In genomic region chr12:96321941-96322340, GRCh38 we compare ENCODE assay signal across 21 cellular contexts.
DNase-seq lines count a peak whose midpoint lies in the region; ATAC-seq, FAIRE-seq and TF ChIP-seq lines count a peak whose summit lies in the region.
"Had no signal": no experiment of that assay in that cellular context is flagged by ENCODE, and none has a peak within 500 bp of the region (broad histone marks: within the 10 kb centered on the region; RNA-seq: fewer than 3 reads in every experiment).

No MANE protein-coding gene starts in this region.

- peaks cover 12% of the 10 kb centered on the region for H3K79me2 ChIP-seq in GM12878 (ENCODE audit: control insufficient read depth, insufficient read depth, low read length)

- peaks cover 18% of the 10 kb centered on the region for H3K4me1 Mint-ChIP-seq in activated CD8-positive, alpha-beta T cell treated with anti-CD3 and anti-CD28 coated beads for 36 hours (ENCODE audit: low read depth)
- peaks cover 9% of the 10 kb centered on the region for H3K4me1 Mint-ChIP-seq in activated CD8-positive, alpha-beta T cell treated with anti-CD3 and anti-CD28 coated beads, Interleukin-2, amount 10 ng/mL, durations not matched to agents 7 days and 5 days (ENCODE audit: low read depth)
- H3K4me1 Mint-ChIP-seq in natural killer cell treated with Interleukin-12 subunit alpha and Interleukin-12 subunit beta and Interleukin-15 and Interleukin-18, amount 100 ng/mL, for 72 hours (ENCODE audit: low read depth in 2 of 2): peaks cover 26 to 33% of the 10 kb centered on the region in 2 donors
- peaks cover 35 to 36% of the 10 kb centered on the region in 2 donors for H3K4me1 Mint-ChIP-seq in natural killer cell

- H3K4me2 ChIP-seq in GM12878 (ENCODE audit: control insufficient read depth, insufficient read depth): no peak overlapping the region

- H3K4me3 ChIP-seq in GM12878 (no peak overlapping the region), psoas muscle (no peak overlapping the region)

- in situ Hi-C loops in GM12878 (cut with MboI): no loop called here

- H3K9me3 Mint-ChIP-seq in activated CD8-positive, alpha-beta T cell treated with anti-CD3 and anti-CD28 coated beads for 36 hours: peaks cover 2% of the 10 kb centered on the region
- H3K9me3 Mint-ChIP-seq in activated CD8-positive, alpha-beta T cell treated with anti-CD3 and anti-CD28 coated beads, Interleukin-2, amount 10 ng/mL, durations not matched to agents 7 days and 5 days (ENCODE audit: insufficient read depth): no peaks in the 10 kb centered on the region
- no peaks in the 10 kb centered on the region for H3K9me3 Mint-ChIP-seq in natural killer cell treated with Interleukin-12 subunit alpha and Interleukin-12 subunit beta and Interleukin-15 and Interleukin-18, amount 100 ng/mL, for 72 hours
- H3K9me3 Mint-ChIP-seq in natural killer cell: peaks cover 2 to 3% of the 10 kb centered on the region in 2 donors

- no peak for FAIRE-seq in GM12878 (lab: Jason Lieb, UNC)
- FAIRE-seq: A204.1, D721Med, G401.6 had no signal

- ATAC-seq in activated CD8-positive, alpha-beta T cell treated with anti-CD3 and anti-CD28 coated beads for 36 hours: peak; percentile 39
- no peak for ATAC-seq in activated CD8-positive, alpha-beta T cell treated with anti-CD3 and anti-CD28 coated beads, Interleukin-2, amount 10 ng/mL, durations not matched to agents 7 days and 5 days
- peak; percentile 43 to 90 for ATAC-seq in natural killer cell treated with Interleukin-12 subunit alpha and Interleukin-12 subunit beta and Interleukin-15 and Interleukin-18, amount 100 ng/mL, for 72 hours
- ATAC-seq in natural killer cell (no peak), GM12878 (no peak), psoas muscle (no peak)
- ATAC-seq: HCT116 had no signal

- CTCF ChIA-PET in activated CD8-positive, alpha-beta T cell treated with anti-CD3 and anti-CD28 coated beads for 36 hours (lab: Charles Lee): no interaction called here
- CTCF ChIA-PET in activated CD8-positive, alpha-beta T cell treated with anti-CD3 and anti-CD28 coated beads, Interleukin-2, amount 10 ng/mL, durations not matched to agents 7 days and 5 days (lab: Charles Lee): interaction anchor here (0.8 to 1.0 kb wide), 2 partner anchors 107 to 195 kb away, joined by 3 read pairs; no protein-coding TSS in a partner anchor
- CTCF ChIA-PET in GM12878 (lab: Yijun Ruan, JAX): interaction anchor here (0.8 kb wide), 1 partner anchor 17 kb away, joined by 3 read pairs; no protein-coding TSS in a partner anchor

- no peak overlapping the region for H3K9ac ChIP-seq in GM12878 (ENCODE audit: control insufficient read depth, insufficient read depth, low read length)

- SMC1A ChIA-PET in GM12878 (lab: Charles Lee; ENCODE audit: uncharacterized antibody, unreplicated experiment): interaction anchor here (0.6 to 1.7 kb wide), 5 partner anchors 8 to 76 kb away, joined by 3 to 11 read pairs (median 4); no protein-coding TSS in a partner anchor

- 32% methylated on average over 6 of the region's 6 CpGs for WGBS in GM12878 (ENCODE audit: insufficient coverage, insufficient replicate concordance, low lambda C conversion rate, missing lambda C conversion rate)
- 89 to 96% (median 94%) methylated on average over 6 of the region's 6 CpGs for WGBS in psoas muscle, 3 donors

- BruUV-seq in GM12878 (replicated peaks; lab: Mats Ljungman, UMichigan): no TSS peak

- H3K4me1 ChIP-seq in GM12878 (ENCODE audit: control insufficient read depth, insufficient read depth, low read length) (peaks cover 10% of the 10 kb centered on the region), psoas muscle (peaks cover 8% of the 10 kb centered on the region)
- H3K4me1 ChIP-seq: BE2C, Caco-2 had no signal

- no peak overlapping the region for H3K27ac ChIP-seq in GM12878 (ENCODE audit: control insufficient read depth, insufficient read depth)
- no peak overlapping the region for H3K27ac ChIP-seq in psoas muscle
- H3K27ac ChIP-seq: HL-60 had no signal

- peaks cover 29% of the 10 kb centered on the region for H3K36me3 Mint-ChIP-seq in activated CD8-positive, alpha-beta T cell treated with anti-CD3 and anti-CD28 coated beads for 36 hours (ENCODE audit: low read depth)
- H3K36me3 Mint-ChIP-seq in activated CD8-positive, alpha-beta T cell treated with anti-CD3 and anti-CD28 coated beads, Interleukin-2, amount 10 ng/mL, durations not matched to agents 7 days and 5 days (ENCODE audit: low read depth): peaks cover 32% of the 10 kb centered on the region
- peaks cover 20% of the 10 kb centered on the region for H3K36me3 Mint-ChIP-seq in natural killer cell treated with Interleukin-12 subunit alpha and Interleukin-12 subunit beta and Interleukin-15 and Interleukin-18, amount 100 ng/mL, for 72 hours
- peaks cover 6% of the 10 kb centered on the region for H3K36me3 Mint-ChIP-seq in natural killer cell

- H3K36me3 ChIP-seq in GM12878 (ENCODE audit: control insufficient read depth in 2 of 2, insufficient read depth in 2 of 2, low read length in 1 of 2) (peaks cover 0 to 13% of the 10 kb centered on the region in 2 experiments; a peak in 3 of 4 replicates), psoas muscle (ENCODE audit: insufficient read depth in 1 of 2, low read depth in 1 of 2) (peaks cover 0 to 20% of the 10 kb centered on the region in 2 donors)

- H3K9me3 ChIP-seq in GM12878 (replicated peaks; ENCODE audit: control insufficient read depth, insufficient read depth, low read length): no peaks in the 10 kb centered on the region; the same call in 2 of the 3 replicates
- H3K9me3 ChIP-seq in psoas muscle: no peaks in the 10 kb centered on the region
- H3K9me3 ChIP-seq: BE2C, Caco-2 had no signal

- H4K20me1 ChIP-seq in GM12878 (ENCODE audit: control insufficient read depth, insufficient read depth): peaks cover 4% of the 10 kb centered on the region; the same call in 1 of the 2 replicates

- no peaks in the 10 kb centered on the region for H3K27me3 ChIP-seq in GM12878 (replicated peaks in 1 of 2; ENCODE audit: control insufficient read depth in 2 of 2, insufficient read depth in 2 of 2, low read length in 1 of 2)
- no peaks in the 10 kb centered on the region for H3K27me3 ChIP-seq in psoas muscle (ENCODE audit: insufficient read depth in 3 of 3, low read length in 2 of 3)
- H3K27me3 ChIP-seq: BE2C had no signal

- no peak overlapping the region for H3K4me3 Mint-ChIP-seq in activated CD8-positive, alpha-beta T cell treated with anti-CD3 and anti-CD28 coated beads for 36 hours
- no peak overlapping the region for H3K4me3 Mint-ChIP-seq in activated CD8-positive, alpha-beta T cell treated with anti-CD3 and anti-CD28 coated beads, Interleukin-2, amount 10 ng/mL, durations not matched to agents 7 days and 5 days
- H3K4me3 Mint-ChIP-seq in natural killer cell treated with Interleukin-12 subunit alpha and Interleukin-12 subunit beta and Interleukin-15 and Interleukin-18, amount 100 ng/mL, for 72 hours: peak overlapping the region; percentile 4
- no peak overlapping the region for H3K4me3 Mint-ChIP-seq in natural killer cell
- H3K4me3 Mint-ChIP-seq: CD8-positive, alpha-beta memory T cell; HFFc6 had no signal

- intact Hi-C loops in activated CD8-positive, alpha-beta T cell treated with anti-CD3 and anti-CD28 coated beads for 36 hours (cut with micrococcal nuclease): no loop called here
- intact Hi-C loops in natural killer cell (cut with micrococcal nuclease) (no loop called here), GM12878 (cut with micrococcal nuclease; ENCODE audit: unreplicated experiment) (no loop called here), psoas muscle (cut with DNase I) (no loop called here)

- no peak for TF ChIP-seq EP300 in GM12878 (IDR thresholded peaks at IDR 0.05; ENCODE audit: borderline replicate concordance in 1 of 2, control insufficient read depth in 1 of 2, low read depth in 2 of 2, low read length in 2 of 2)

- TF ChIP-seq RAD21 in GM12878 (IDR thresholded peaks at IDR 0.05; ENCODE audit: insufficient read depth, low read depth, low read length): no peak

- no peak overlapping the region for H3K27ac Mint-ChIP-seq in activated CD8-positive, alpha-beta T cell treated with anti-CD3 and anti-CD28 coated beads for 36 hours
- no peak overlapping the region for H3K27ac Mint-ChIP-seq in activated CD8-positive, alpha-beta T cell treated with anti-CD3 and anti-CD28 coated beads, Interleukin-2, amount 10 ng/mL, durations not matched to agents 7 days and 5 days
- H3K27ac Mint-ChIP-seq in natural killer cell treated with Interleukin-12 subunit alpha and Interleukin-12 subunit beta and Interleukin-15 and Interleukin-18, amount 100 ng/mL, for 72 hours: peak overlapping the region in 1 of 2 donors; percentile 68
- H3K27ac Mint-ChIP-seq in natural killer cell: peak overlapping the region in 1 of 2 donors; percentile 17
- H3K27ac Mint-ChIP-seq: HFFc6 had no signal

- no peak for TF ChIP-seq POLR2A in GM12878 (IDR thresholded peaks at IDR 0.05; ENCODE audit: low read depth, low read length)

- no peaks in the 10 kb centered on the region for H3K27me3 Mint-ChIP-seq in activated CD8-positive, alpha-beta T cell treated with anti-CD3 and anti-CD28 coated beads for 36 hours
- no peaks in the 10 kb centered on the region for H3K27me3 Mint-ChIP-seq in activated CD8-positive, alpha-beta T cell treated with anti-CD3 and anti-CD28 coated beads, Interleukin-2, amount 10 ng/mL, durations not matched to agents 7 days and 5 days (ENCODE audit: low read depth)
- no peaks in the 10 kb centered on the region for H3K27me3 Mint-ChIP-seq in natural killer cell treated with Interleukin-12 subunit alpha and Interleukin-12 subunit beta and Interleukin-15 and Interleukin-18, amount 100 ng/mL, for 72 hours
- H3K27me3 Mint-ChIP-seq in natural killer cell (ENCODE audit: low read depth in 2 of 2): no peaks in the 10 kb centered on the region
- H3K27me3 Mint-ChIP-seq: CD4-positive, CD25-positive, alpha-beta regulatory T cell; CD8-positive, alpha-beta memory T cell had no signal

- no peak for TF ChIP-seq CTCF in activated CD8-positive, alpha-beta T cell treated with anti-CD3 and anti-CD28 coated beads for 36 hours (IDR thresholded peaks at IDR 0.05)
- no peak for TF ChIP-seq CTCF in natural killer cell (IDR thresholded peaks at IDR 0.05)
- no peak for TF ChIP-seq CTCF in GM12878 (IDR thresholded peaks at IDR 0.05 in 2 of 3, conservative IDR thresholded peaks at IDR 0.05 in 1 of 3; ENCODE audit: control insufficient read depth in 2 of 3, extremely low read depth in 1 of 3, insufficient read depth in 1 of 3, low read depth in 3 of 3, low read length in 3 of 3)
- TF ChIP-seq CTCF in psoas muscle (IDR thresholded peaks at IDR 0.05): no peak

- RAD21 ChIA-PET in GM12878 (lab: Charles Lee; ENCODE audit: unreplicated experiment): no interaction called here

- no peak for DNase-seq in activated CD8-positive, alpha-beta T cell treated with anti-CD3 and anti-CD28 coated beads for 36 hours
- no peak for DNase-seq in activated CD8-positive, alpha-beta T cell treated with anti-CD3 and anti-CD28 coated beads, Interleukin-2, amount 10 ng/mL, durations not matched to agents 7 days and 5 days
- no peak for DNase-seq in natural killer cell treated with Interleukin-12 subunit alpha and Interleukin-12 subunit beta and Interleukin-15 and Interleukin-18, amount 100 ng/mL, for 72 hours (ENCODE audit: low spot score)
- DNase-seq in natural killer cell: no peak
- DNase-seq in GM12878 (ENCODE audit: low read depth, low spot score): no peak
- no peak for DNase-seq in COLO668 (lab: John Stamatoyannopoulos, UW; ENCODE audit: unreplicated experiment)
- no peak for DNase-seq in psoas muscle
- DNase-seq: ACHN; BE2C; C1 segment of cervical spinal cord; Caco-2; CD4-positive, CD25-positive, alpha-beta regulatory T cell; CD8-positive, alpha-beta memory T cell; GOT3; H7; HFFc6 had no signal

- POLR2A ChIA-PET in activated CD8-positive, alpha-beta T cell treated with anti-CD3 and anti-CD28 coated beads for 36 hours (lab: Charles Lee): interaction anchor here (0.6 kb wide), 1 partner anchor 22 kb away, joined by 3 read pairs; no protein-coding TSS in a partner anchor
- POLR2A ChIA-PET in activated CD8-positive, alpha-beta T cell treated with anti-CD3 and anti-CD28 coated beads, Interleukin-2, amount 10 ng/mL, durations not matched to agents 7 days and 5 days (lab: Charles Lee): interaction anchor here (0.6 kb wide), 2 partner anchors 12 to 68 kb away, joined by 3 to 5 read pairs; no protein-coding TSS in a partner anchor
- POLR2A ChIA-PET in GM12878 (lab: Charles Lee): interaction anchor here (0.7 to 1.0 kb wide), 3 partner anchors 16 to 131 kb away, joined by 3 to 6 read pairs (median 3); no protein-coding TSS in a partner anchor

- H2AFZ ChIP-seq in GM12878 (ENCODE audit: control insufficient read depth, low read depth, low read length): no peak overlapping the region

Comparison
In these comparisons a context has a peak if more than half of its experiments do, and no peak if none do; other contexts are left out.
1. ATAC-seq: peak in activated CD8-positive, alpha-beta T cell treated with anti-CD3 and anti-CD28 coated beads for 36 hours (single experiment) and natural killer cell treated with Interleukin-12 subunit alpha and Interleukin-12 subunit beta and Interleukin-15 and Interleukin-18, amount 100 ng/mL, for 72 hours (2 of 2); none in activated CD8-positive, alpha-beta T cell treated with anti-CD3 and anti-CD28 coated beads, Interleukin-2, amount 10 ng/mL, durations not matched to agents 7 days and 5 days (single experiment), natural killer cell (0 of 3), GM12878 (single experiment) and psoas muscle (0 of 4).